In the genomic region with DNA sequence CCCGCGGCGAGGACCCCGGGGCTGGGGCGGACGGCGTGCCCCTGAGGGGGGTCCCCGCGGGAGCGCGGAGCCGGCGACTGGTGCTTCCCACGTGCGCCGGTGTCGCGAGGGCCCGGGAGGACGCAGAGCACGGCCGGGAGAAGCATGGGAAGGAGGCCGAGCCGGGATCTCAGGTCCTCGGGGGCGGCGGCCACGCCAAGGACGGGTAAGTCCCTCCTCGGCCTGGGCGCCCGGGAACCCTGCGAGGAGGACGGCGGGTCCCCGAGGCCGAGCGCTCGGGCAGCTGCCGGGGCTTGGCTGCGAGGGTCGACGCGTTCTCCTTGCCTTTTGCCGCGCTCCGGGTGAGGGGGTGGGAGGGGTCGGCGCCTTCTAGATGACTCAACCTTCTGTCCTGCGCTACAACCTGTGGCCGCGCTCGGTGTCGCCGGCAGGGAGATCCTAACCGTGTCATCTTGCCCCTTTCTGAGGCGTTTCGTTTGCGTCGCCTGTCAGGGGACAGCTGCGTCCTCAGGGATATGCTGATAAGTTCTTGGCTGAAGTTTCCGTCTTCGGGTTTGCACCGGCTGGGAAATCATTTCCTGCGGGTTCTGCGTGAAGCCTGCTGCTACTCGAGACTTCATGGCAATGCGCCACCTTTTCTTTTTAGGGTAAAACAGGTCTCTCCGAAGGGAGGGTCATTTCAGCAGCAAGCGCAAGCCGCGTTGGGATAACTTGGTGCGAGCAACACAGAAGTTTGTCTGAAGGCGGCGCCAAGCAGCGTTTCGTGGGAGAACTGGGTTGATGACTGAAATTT, we compare ENCODE assay signal across 8 cellular contexts. TPM values are rescaled to one million over a fixed set of nuclear protein-coding genes. Genes with fewer than 3 reads are reported as not detected.
DNase-seq lines count a peak whose midpoint lies in the region; ATAC-seq and TF ChIP-seq lines count a peak whose summit lies in the region.

No MANE protein-coding gene starts in this region.

- H3K4me3 Mint-ChIP-seq in naive B cell = peak overlapping the region; percentile 92 to 100 (median 98)
- H3K4me3 Mint-ChIP-seq in stimulated activated memory B cell treated with anti-CD40 and anti-IgM and Interleukin-4, amounts not matched to agents 10 μg/mL and 1 μg/mL and 100 μg/mL, for 72 hours = peak overlapping the region; percentile 94

- no peaks in the 10 kb centered on the region for H3K27me3 Mint-ChIP-seq in naive B cell
- no peaks in the 10 kb centered on the region for H3K27me3 Mint-ChIP-seq in stimulated activated memory B cell treated with anti-CD40 and anti-IgM and Interleukin-4, amounts not matched to agents 10 μg/mL and 1 μg/mL and 100 μg/mL, for 72 hours

- H3K36me3 Mint-ChIP-seq in naive B cell = no peaks in the 10 kb centered on the region
- no peaks in the 10 kb centered on the region for H3K36me3 Mint-ChIP-seq in stimulated activated memory B cell treated with anti-CD40 and anti-IgM and Interleukin-4, amounts not matched to agents 10 μg/mL and 1 μg/mL and 100 μg/mL, for 72 hours

- H3K79me2 ChIP-seq in ACC112 (ENCODE audit: control insufficient read depth, insufficient read depth, low read length, unreplicated experiment) = peaks cover 47% of the 10 kb centered on the region

- H3K27me3 ChIP-seq in ACC112 (ENCODE audit: insufficient read depth, low read length) (no peaks in the 10 kb centered on the region), esophagus muscularis mucosa (no peaks in the 10 kb centered on the region)

- intact Hi-C loops in esophagus muscularis mucosa (cut with DNase I) = loop anchor here (5.0 to 10.0 kb wide), 2 partner anchors 127 to 190 kb away; partner anchors contain the start of gene GDI2

- DNase-seq in NOMO-1 treated with DMSO at 0.1 percent for 48 hours (lab: John Stamatoyannopoulos, UW; ENCODE audit: unreplicated experiment) (peak; percentile 60), activated T-cell treated with anti-CD3 and anti-CD28 coated beads for 48 hours (ENCODE audit: low read depth) (peak; percentile 75), esophagus muscularis mucosa (ENCODE audit: extremely low spot score) (no peak), naive B cell (peak; percentile 69)

- H3K4me1 ChIP-seq in ACC112 (ENCODE audit: control insufficient read depth, insufficient read depth, low read length, unreplicated experiment) = peaks cover 8% of the 10 kb centered on the region
- H3K4me1 ChIP-seq in esophagus muscularis mucosa = peaks cover 8 to 34% (median 27%) of the 10 kb centered on the region in 4 donors

- TF ChIP-seq EP300 in esophagus muscularis mucosa (IDR thresholded peaks at IDR 0.05) = no peak

- no peaks in the 10 kb centered on the region for H3K9me3 Mint-ChIP-seq in naive B cell
- H3K9me3 Mint-ChIP-seq in stimulated activated memory B cell treated with anti-CD40 and anti-IgM and Interleukin-4, amounts not matched to agents 10 μg/mL and 1 μg/mL and 100 μg/mL, for 72 hours = no peaks in the 10 kb centered on the region

- under 1% methylated on average over 27 of the region's 77 CpGs for WGBS in esophagus muscularis mucosa

- H3K27ac ChIP-seq in ACC112 (ENCODE audit: low read depth, low read length) = peak overlapping the region; percentile 88
- peak overlapping the region; percentile 86 to 92 (median 90) for H3K27ac ChIP-seq in esophagus muscularis mucosa (replicated peaks in 1 of 4)

- H3K9me3 ChIP-seq in esophagus muscularis mucosa = no peaks in the 10 kb centered on the region

- TF ChIP-seq CTCF in esophagus muscularis mucosa (IDR thresholded peaks at IDR 0.05) = peak; percentile 40 to 53 (median 42)

- H3K36me3 ChIP-seq in ACC112 (ENCODE audit: insufficient read depth, low read length) (no peaks in the 10 kb centered on the region), esophagus muscularis mucosa (no peaks in the 10 kb centered on the region)

- peak overlapping the region; percentile 95 for H2AFZ ChIP-seq in ACC112 (ENCODE audit: low read length, unreplicated experiment)

- H3K27ac Mint-ChIP-seq in naive B cell = peak overlapping the region; percentile 97 to 99 (median 98)
- peak overlapping the region; percentile 96 for H3K27ac Mint-ChIP-seq in stimulated activated memory B cell treated with anti-CD40 and anti-IgM and Interleukin-4, amounts not matched to agents 10 μg/mL and 1 μg/mL and 100 μg/mL, for 72 hours

- TF ChIP-seq POLR2A in GM18505 (IDR thresholded peaks at IDR 0.05; ENCODE audit: borderline replicate concordance, extremely low read depth, insufficient read depth, insufficient read length) = no peak
- no peak for TF ChIP-seq POLR2A in esophagus muscularis mucosa (IDR thresholded peaks at IDR 0.05; ENCODE audit: low read depth)

- ATAC-seq in GM18505 (IDR thresholded peaks at IDR 0.05; ENCODE audit: unreplicated experiment) = peak; percentile 44
- ATAC-seq in HG03025 (IDR thresholded peaks at IDR 0.05; ENCODE audit: low FRiP score, unreplicated experiment) = peak; percentile 48
- peak; percentile 74 to 78 for ATAC-seq in naive B cell (ENCODE audit: low read depth in 2 of 2)
- peak; percentile 84 for ATAC-seq in stimulated activated memory B cell treated with anti-CD40 and anti-IgM and Interleukin-4, amounts not matched to agents 10 μg/mL and 1 μg/mL and 100 μg/mL, for 72 hours

- H3K4me1 Mint-ChIP-seq in naive B cell = peaks cover 29 to 50% (median 32%) of the 10 kb centered on the region in 3 donors
- H3K4me1 Mint-ChIP-seq in stimulated activated memory B cell treated with anti-CD40 and anti-IgM and Interleukin-4, amounts not matched to agents 10 μg/mL and 1 μg/mL and 100 μg/mL, for 72 hours = peaks cover 44% of the 10 kb centered on the region

- H3K4me3 ChIP-seq in ACC112 (ENCODE audit: low read depth, low read length) = peak overlapping the region; percentile 94
- H3K4me3 ChIP-seq in esophagus muscularis mucosa = peak overlapping the region; percentile 88 to 97 (median 94)

RNA-seq across cellular contexts. Expression of gene TASOR2, which starts 0.5 kb away (rescaled TPM):
- total RNA-seq in esophagus muscularis mucosa = 10 to 100 TPM; 56.9 to 66.3 (median 63.9) TPM
- polyA plus RNA-seq in naive B cell (ENCODE audit: low read depth in 6 of 6) = 10 to 100 TPM in 5 of 6 donors, 1 to 10 TPM in 1; 3.8 to 24.5 (median 16.9) TPM

RNA-seq across cellular contexts. Expression of gene ASB13, which starts 18.8 kb away (rescaled TPM):
- 10 to 100 TPM; 15.4 to 24.0 (median 17.4) TPM for total RNA-seq in esophagus muscularis mucosa
- polyA plus RNA-seq in naive B cell (ENCODE audit: low read depth in 6 of 6) = 10 to 100 TPM in 2 of 6 donors, 1 to 10 TPM in 4; 5.4 to 15.0 (median 7.7) TPM
